In the genomic region with DNA sequence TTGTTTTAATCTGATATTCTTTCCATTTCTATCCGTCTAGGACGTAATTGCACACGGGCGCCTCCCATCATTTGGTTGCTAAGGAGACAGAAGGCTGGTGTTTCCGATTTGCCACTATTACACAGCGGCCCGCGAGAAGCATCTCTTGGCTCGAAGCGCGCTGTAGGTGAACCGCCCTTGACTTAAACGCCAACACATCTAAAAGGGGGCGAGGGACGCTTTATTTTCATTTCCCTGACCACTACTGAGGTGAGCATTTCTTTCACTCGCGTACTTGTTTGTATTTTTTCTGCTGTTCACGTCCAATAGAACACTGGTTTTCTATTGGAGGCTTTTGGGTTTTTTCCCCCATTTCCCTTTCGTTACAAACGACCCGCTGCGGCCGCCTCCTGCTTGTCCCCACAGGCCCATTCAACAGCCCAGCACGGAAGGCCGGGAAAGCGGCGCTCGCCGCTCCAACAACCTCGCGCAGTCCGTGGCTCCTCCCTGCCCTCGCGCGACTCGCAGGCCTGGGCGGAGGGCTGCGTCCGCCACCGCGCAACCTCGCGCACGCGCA, we compare ENCODE assay signal across 9 cellular contexts. TPM values are rescaled to one million over a fixed set of nuclear protein-coding genes. Genes with fewer than 3 reads are reported as not detected.
DNase-seq lines count a peak whose midpoint lies in the region; ATAC-seq, FAIRE-seq and TF ChIP-seq lines count a peak whose summit lies in the region.
"Had no signal": no experiment of that assay in that cellular context is flagged by ENCODE, and none has a peak within 500 bp of the region (broad histone marks: within the 10 kb centered on the region; RNA-seq: fewer than 3 reads in every experiment).

No MANE protein-coding gene starts in this region.

- ATAC-seq in GM19043 (IDR thresholded peaks at IDR 0.05; ENCODE audit: low read depth, unreplicated experiment) (peak; percentile 52), HG03280 (IDR thresholded peaks at IDR 0.05; ENCODE audit: unreplicated experiment) (peak; percentile 54)

- no peak overlapping the region for H3K4ac ChIP-seq in H1 (replicated peaks; ENCODE audit: insufficient read length, low read depth, low read length)

- peaks cover 7% of the 10 kb centered on the region for H3K36me3 Mint-ChIP-seq in activated CD4-positive, alpha-beta memory T cell treated with anti-CD3 and anti-CD28 coated beads for 36 hours
- H3K36me3 Mint-ChIP-seq in mesothelial cell of epicardium: no peaks in the 10 kb centered on the region

- H3K23ac ChIP-seq in H1 (ENCODE audit: insufficient read length): no peak overlapping the region

- no peak for DNase-seq in BJ (ENCODE audit: low read depth)
- peak; percentile 94 for DNase-seq in NCI-H748 (lab: John Stamatoyannopoulos, UW; ENCODE audit: unreplicated experiment)
- peak; percentile 74 for DNase-seq in activated CD4-positive, alpha-beta memory T cell treated with anti-CD3 and anti-CD28 coated beads for 36 hours
- peak in 1 of 2 experiments; percentile 86 for DNase-seq in H1 (ENCODE audit: low read depth in 1 of 2, low spot score in 2 of 2)
- no peak for DNase-seq in mesothelial cell of epicardium (ENCODE audit: low spot score in 2 of 2, unreplicated experiment in 2 of 2)
- peak; percentile 30 to 33 for DNase-seq in stimulated activated CD8-positive, alpha-beta memory T cell treated with anti-CD3 and anti-CD28 coated beads, Interleukin-4, amount 100 ng/mL, for 4 hours (ENCODE audit: low read depth in 2 of 2, low spot score in 1 of 2)

- H2AK5ac ChIP-seq in H1 (ENCODE audit: low read depth, low read length): no peak overlapping the region

- H3K36me3 ChIP-seq in BJ (ENCODE audit: control insufficient read depth, insufficient read depth, low read length) (no peaks in the 10 kb centered on the region), H1 (ENCODE audit: control insufficient read depth in 2 of 4, insufficient read depth in 4 of 4, low read length in 3 of 4) (no peaks in the 10 kb centered on the region)

- CTCF ChIA-PET in BJ (lab: Yijun Ruan, JAX): interaction anchor here (0.9 to 9.5 kb wide), 4 partner anchors 14 to 82 kb away, joined by 3 to 81 read pairs (median 10); partner anchors contain the start of genes MYLK4 and SERPINB1
- CTCF ChIA-PET in activated CD4-positive, alpha-beta memory T cell treated with anti-CD3 and anti-CD28 coated beads for 36 hours (lab: Charles Lee): interaction anchor here (0.6 to 7.9 kb wide), 10 partner anchors 15 to 970 kb away, joined by 3 to 111 read pairs (median 4); partner anchors contain the start of genes MYLK4 and SERPINB1
- CTCF ChIA-PET in H1 (lab: Charles Lee; ENCODE audit: partially characterized antibody): interaction anchor here (1.6 to 9.0 kb wide), 4 partner anchors 9 to 77 kb away, joined by 4 to 163 read pairs (median 42); partner anchors contain the start of genes MYLK4 and SERPINB1

- H3K4me1 ChIP-seq in H1 (replicated peaks in 1 of 4; ENCODE audit: control insufficient read depth in 3 of 4, insufficient read depth in 4 of 4, low read length in 3 of 4): peaks cover 0 to 6% (median 5%) of the 10 kb centered on the region in 4 experiments; a peak in 4 of 7 replicates

- no peak overlapping the region for H4K8ac ChIP-seq in H1 (ENCODE audit: extremely low read depth, insufficient read depth, low read length)

- H2BK12ac ChIP-seq in H1 (ENCODE audit: low read depth, low read length): no peak overlapping the region

- H3K27ac Mint-ChIP-seq in activated CD4-positive, alpha-beta memory T cell treated with anti-CD3 and anti-CD28 coated beads for 36 hours: peak overlapping the region; percentile 97
- peak overlapping the region; percentile 99 for H3K27ac Mint-ChIP-seq in mesothelial cell of epicardium

- peak overlapping the region in 3 of 4 experiments; percentile 31 to 68 (median 56); a peak in 5 of 7 replicates for H3K9ac ChIP-seq in H1 (replicated peaks in 1 of 4; ENCODE audit: extremely low read depth in 1 of 4, low read depth in 3 of 4, low read length in 3 of 4)

- H3K9me3 Mint-ChIP-seq in activated CD4-positive, alpha-beta memory T cell treated with anti-CD3 and anti-CD28 coated beads for 36 hours: no peaks in the 10 kb centered on the region
- H3K9me3 Mint-ChIP-seq in mesothelial cell of epicardium: no peaks in the 10 kb centered on the region

- peaks cover 39% of the 10 kb centered on the region for H3K4me1 Mint-ChIP-seq in activated CD4-positive, alpha-beta memory T cell treated with anti-CD3 and anti-CD28 coated beads for 36 hours (ENCODE audit: low read depth)
- H3K4me1 Mint-ChIP-seq in mesothelial cell of epicardium: peaks cover 27% of the 10 kb centered on the region

- TF ChIP-seq CTCF in BJ (IDR thresholded peaks at IDR 0.05; ENCODE audit: insufficient read depth, low read depth, low read length) (no peak), H1 (IDR thresholded peaks at IDR 0.05; ENCODE audit: control extremely low read depth in 1 of 3, insufficient read depth in 1 of 3, low read depth in 1 of 3, low read length in 3 of 3) (no peak), mesothelial cell of epicardium (IDR thresholded peaks at IDR 0.05; ENCODE audit: unreplicated experiment) (no peak)

- peak overlapping the region; percentile 68 to 77 for H3K4me2 ChIP-seq in H1 (ENCODE audit: insufficient read depth in 1 of 2, low read depth in 2 of 2, low read length in 2 of 2)

- no peaks in the 10 kb centered on the region for H3K9me3 ChIP-seq in H1 (ENCODE audit: insufficient read depth in 2 of 2, low read depth in 1 of 2, low read length in 1 of 2)

- H3K56ac ChIP-seq in H1 (replicated peaks; ENCODE audit: insufficient read length, low read depth, low read length): peak overlapping the region; percentile 19

- no peak overlapping the region for H3K18ac ChIP-seq in H1 (ENCODE audit: extremely low read depth, low read length)

- TF ChIP-seq EP300 in H1 (IDR thresholded peaks at IDR 0.05; ENCODE audit: borderline replicate concordance in 1 of 2, low read depth in 2 of 2, low read length in 2 of 2): no peak

- H3K27me3 ChIP-seq in BJ (ENCODE audit: control insufficient read depth, insufficient read depth, low read length): no peaks in the 10 kb centered on the region
- no peaks in the 10 kb centered on the region for H3K27me3 ChIP-seq in H1 (replicated peaks in 1 of 4; ENCODE audit: control insufficient read depth in 3 of 4, extremely low read depth in 1 of 4, insufficient read depth in 3 of 4, low read length in 3 of 4)

- no peak overlapping the region for H3K14ac ChIP-seq in H1 (ENCODE audit: insufficient read length)

- H2BK120ac ChIP-seq in H1 (replicated peaks; ENCODE audit: low read depth, low read length): no peak overlapping the region

- FAIRE-seq in H1 (lab: Jason Lieb, UNC): no peak
- FAIRE-seq: TTC549 had no signal

- no peaks in the 10 kb centered on the region for H3K27me3 Mint-ChIP-seq in activated CD4-positive, alpha-beta memory T cell treated with anti-CD3 and anti-CD28 coated beads for 36 hours
- H3K27me3 Mint-ChIP-seq in mesothelial cell of epicardium (ENCODE audit: low read depth): no peaks in the 10 kb centered on the region

- peaks cover 11% of the 10 kb centered on the region for H3K23me2 ChIP-seq in H1 (ENCODE audit: low read depth, low read length)

- WGBS in H1 (ENCODE audit: extremely low coverage in 1 of 2, insufficient coverage in 1 of 2, insufficient read length in 1 of 2, insufficient replicate concordance in 2 of 2, low coverage in 1 of 2, low lambda C conversion rate in 2 of 2, missing lambda C conversion rate in 1 of 2), 2 experiments: 4% methylated on average over 22 of the region's 45 CpGs; no CpG with 5 or more reads in 1 of the 2 experiments

- peak overlapping the region; percentile 18 for H4K91ac ChIP-seq in H1 (replicated peaks; ENCODE audit: insufficient read length, low read length)

- no peak for TF ChIP-seq RAD21 in H1 (IDR thresholded peaks at IDR 0.05 in 1 of 2, conservative IDR thresholded peaks at IDR 0.05 in 1 of 2; ENCODE audit: low read depth in 2 of 2, low read length in 2 of 2)

- H3K79me1 ChIP-seq in H1 (ENCODE audit: low read depth, low read length): peaks cover 13% of the 10 kb centered on the region

- H2BK5ac ChIP-seq in H1 (ENCODE audit: low read depth, low read length): no peak overlapping the region

- TF ChIP-seq POLR2A in H1 (IDR thresholded peaks at IDR 0.05; ENCODE audit: control extremely low read depth in 1 of 2, low read depth in 2 of 2, low read length in 2 of 2): peak in 1 of 2 experiments; percentile 65; a peak in 2 of 3 replicates

- H4K20me1 ChIP-seq in H1 (replicated peaks in 1 of 2; ENCODE audit: control insufficient read depth in 1 of 2, insufficient read depth in 2 of 2, low read length in 2 of 2): peaks cover 14 to 17% of the 10 kb centered on the region in 2 experiments

- H2BK15ac ChIP-seq in H1 (ENCODE audit: low read length): no peak overlapping the region

- H2AFZ ChIP-seq in H1 (ENCODE audit: low read length): peak overlapping the region; percentile 35

- H2BK20ac ChIP-seq in H1 (ENCODE audit: low read length): no peak overlapping the region

- H3K4me3 ChIP-seq in BJ (ENCODE audit: low read depth, low read length): peak overlapping the region; percentile 58
- peak overlapping the region; percentile 43 to 81 (median 54) for H3K4me3 ChIP-seq in H1 (ENCODE audit: extremely low read depth in 1 of 4, insufficient read depth in 2 of 4, low read depth in 3 of 4, low read length in 4 of 4)

- intact Hi-C loops in activated CD4-positive, alpha-beta memory T cell treated with anti-CD3 and anti-CD28 coated beads for 36 hours (cut with micrococcal nuclease): loop anchor here (1.0 to 10.0 kb wide), 7 partner anchors 76 to 1370 kb away; partner anchors contain the start of genes ECI2, GMDS, RIPK1 and SERPINB1

- peak overlapping the region; percentile 40; the same call in 1 of the 2 replicates for H3K27ac ChIP-seq in H1 (ENCODE audit: low read depth, low read length)

- H3K79me2 ChIP-seq in H1 (ENCODE audit: control insufficient read depth in 1 of 2, insufficient read depth in 2 of 2, low read length in 2 of 2): peaks cover 16 to 36% of the 10 kb centered on the region in 2 experiments

- H3K4me3 Mint-ChIP-seq in activated CD4-positive, alpha-beta memory T cell treated with anti-CD3 and anti-CD28 coated beads for 36 hours: peak overlapping the region; percentile 90
- H3K4me3 Mint-ChIP-seq in mesothelial cell of epicardium: peak overlapping the region; percentile 78

- H4K5ac ChIP-seq in H1 (ENCODE audit: insufficient read length, low read depth, low read length): peak overlapping the region; percentile 47

- POLR2A ChIA-PET in BJ (lab: Charles Lee) (no interaction called here), H1 (lab: Charles Lee; ENCODE audit: partially characterized antibody) (interaction anchor here (0.9 to 5.6 kb wide), 6 partner anchors 13 to 224 kb away, joined by 3 to 21 read pairs (median 4); partner anchors contain the start of gene SERPINB1)
- POLR2A ChIA-PET in activated CD4-positive, alpha-beta memory T cell treated with anti-CD3 and anti-CD28 coated beads for 36 hours (lab: Charles Lee): interaction anchor here (0.7 to 3.5 kb wide), 3 partner anchors 77 to 261 kb away, joined by 3 to 13 read pairs (median 4); partner anchors contain the start of gene SERPINB1

RNA-seq across cellular contexts. Expression of gene WRNIP1, which starts 0.5 kb away (rescaled TPM):
- polyA plus RNA-seq in BJ (2011; rRNA removed): 23.9 and 26.5 TPM in 2 replicates
- polyA minus RNA-seq in BJ (2011; rRNA and poly(A)+ RNA removed): 20.5 and 20.8 TPM in 2 replicates
- 10 to 100 TPM; 32.7 to 32.8 TPM for total RNA-seq in activated CD4-positive, alpha-beta memory T cell treated with anti-CD3 and anti-CD28 coated beads for 36 hours
- 39.2 TPM in 2 replicates for total RNA-seq in H1 (2021; fragmentation: NEBNext Ultra II Directional; extraction: Animal tissue kit (Norgen Biotek cat#: 25700))
- polyA plus RNA-seq in H1 (2011; rRNA removed): 38.2 and 42.2 TPM in 2 replicates
- polyA plus RNA-seq in H1 (2011; cell fraction: cytosol; rRNA removed): 47.3 TPM
- 39.8 TPM for polyA plus RNA-seq in H1 (2011; cell fraction: nucleus; rRNA removed)
- polyA plus RNA-seq in H1 (2012, experiment 1 of 2): 31.7 to 35.4 TPM (median 33.2 TPM) in 4 replicates
- 31.8 TPM for polyA plus RNA-seq in H1 (2012, experiment 2 of 2)
- 22.5 TPM for polyA plus RNA-seq in H1 (2013, experiment 1 of 2)
- polyA plus RNA-seq in H1 (2013, experiment 2 of 2): 22.7 TPM
- 21.8 and 30.5 TPM in 2 replicates for polyA minus RNA-seq in H1 (2011; rRNA and poly(A)+ RNA removed)
- 16.9 TPM for polyA minus RNA-seq in H1 (2011; cell fraction: cytosol; rRNA and poly(A)+ RNA removed)
- 23.3 TPM for polyA minus RNA-seq in H1 (2011; cell fraction: nucleus; rRNA and poly(A)+ RNA removed)
- 36.4 to 41.3 TPM (median 40.8 TPM) in 3 replicates for total RNA-seq in mesothelial cell of epicardium

RNA-seq across cellular contexts. Expression of gene MYLK4, which starts 14.0 kb away (rescaled TPM):
- polyA plus RNA-seq in BJ (2011; rRNA removed): 0.20 and 0.21 TPM in 2 replicates
- 0.09 and 0.10 TPM in 2 replicates for polyA minus RNA-seq in BJ (2011; rRNA and poly(A)+ RNA removed)
- under 1 TPM; 0.05 to 0.07 TPM for total RNA-seq in activated CD4-positive, alpha-beta memory T cell treated with anti-CD3 and anti-CD28 coated beads for 36 hours
- total RNA-seq in H1 (2021; fragmentation: NEBNext Ultra II Directional; extraction: Animal tissue kit (Norgen Biotek cat#: 25700)): 0.13 and 0.17 TPM in 2 replicates
- 0.11 TPM in 2 replicates for polyA plus RNA-seq in H1 (2011; rRNA removed)
- 0.13 TPM for polyA plus RNA-seq in H1 (2011; cell fraction: cytosol; rRNA removed)
- polyA plus RNA-seq in H1 (2011; cell fraction: nucleus; rRNA removed): 0.11 TPM
- polyA plus RNA-seq in H1 (2012, experiment 1 of 2): 0.09 to 0.17 TPM (median 0.11 TPM) in 4 replicates
- not detected for polyA plus RNA-seq in H1 (2012, experiment 2 of 2)
- polyA plus RNA-seq in H1 (2013, experiment 1 of 2): 0.14 TPM
- 0.11 TPM for polyA plus RNA-seq in H1 (2013, experiment 2 of 2)
- polyA minus RNA-seq in H1 (2011; rRNA and poly(A)+ RNA removed): 0.06 and 0.20 TPM in 2 replicates
- polyA minus RNA-seq in H1 (2011; cell fraction: cytosol; rRNA and poly(A)+ RNA removed): not detected
- 0.10 TPM for polyA minus RNA-seq in H1 (2011; cell fraction: nucleus; rRNA and poly(A)+ RNA removed)
- total RNA-seq in mesothelial cell of epicardium: 0.86 to 0.97 TPM (median 0.89 TPM) in 3 replicates

Comparison
In these comparisons a context has a peak if more than half of its experiments do, and no peak if none do; other contexts are left out.
1. DNase-seq: peak in NCI-H748 (single experiment), activated CD4-positive, alpha-beta memory T cell treated with anti-CD3 and anti-CD28 coated beads for 36 hours (single experiment) and stimulated activated CD8-positive, alpha-beta memory T cell treated with anti-CD3 and anti-CD28 coated beads, Interleukin-4, amount 100 ng/mL, for 4 hours (2 of 2); none in BJ (single experiment) and mesothelial cell of epicardium (0 of 2).